ENCODE assay signal across 10 cellular contexts in the genomic region with DNA sequence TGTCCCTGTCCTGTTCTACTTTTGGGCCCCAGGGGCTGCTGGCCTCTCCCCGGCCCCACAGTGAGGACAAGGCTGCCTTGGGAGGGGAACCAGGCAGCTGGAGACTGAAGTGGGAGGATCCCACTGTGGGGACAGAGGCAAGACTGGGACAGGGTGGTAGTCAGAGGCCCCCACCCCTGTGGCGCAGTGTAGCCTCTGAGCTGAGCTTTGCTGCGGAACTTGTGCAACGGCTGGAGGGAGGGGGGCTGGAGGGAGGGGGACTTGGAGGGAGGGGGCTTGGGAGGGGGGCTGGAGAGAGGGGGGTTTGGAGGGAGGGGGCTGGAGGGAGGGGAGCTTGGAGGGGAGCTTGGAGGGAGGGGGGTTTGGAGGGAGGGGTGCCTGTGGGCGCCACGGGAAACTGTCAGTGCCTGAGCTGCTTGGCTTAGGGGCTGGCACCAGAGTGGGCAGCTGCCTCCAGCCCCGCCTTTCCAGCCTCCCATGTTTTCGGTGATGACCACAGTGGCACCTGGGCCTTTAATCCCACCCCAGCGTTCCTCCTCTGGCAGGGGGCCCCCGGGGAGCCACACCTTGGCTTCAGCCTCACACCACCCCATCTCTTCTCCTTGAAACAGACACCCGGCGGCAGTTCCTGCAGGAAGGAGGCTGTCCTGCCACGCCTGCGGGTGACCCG. TPM values are rescaled to one million over a fixed set of nuclear protein-coding genes. Genes with fewer than 3 reads are reported as not detected.
DNase-seq lines count a peak whose midpoint lies in the region; ATAC-seq, FAIRE-seq and TF ChIP-seq lines count a peak whose summit lies in the region.
"Had no signal": no experiment of that assay in that cellular context is flagged by ENCODE, and none has a peak within 500 bp of the region (broad histone marks: within the 10 kb centered on the region; RNA-seq: fewer than 3 reads in every experiment).

No MANE protein-coding gene starts in this region.

- H3K27ac ChIP-seq in left ventricle myocardium inferior (replicated peaks), result no peak overlapping the region
- peak overlapping the region in 2 of 10 donors; percentile 6 to 83 for H3K27ac ChIP-seq in heart right ventricle
- H3K27ac ChIP-seq in coronary artery, result peak overlapping the region in 1 of 2 donors; percentile 30
- peak overlapping the region; percentile 65 to 79 (median 70) for H3K27ac ChIP-seq in upper lobe of left lung
- no peak overlapping the region for H3K27ac ChIP-seq in uterus

- H3K27me3 ChIP-seq in left ventricle myocardium inferior (ENCODE audit: low read depth), result no peaks in the 10 kb centered on the region
- H3K27me3 ChIP-seq in heart right ventricle, result no peaks in the 10 kb centered on the region
- no peaks in the 10 kb centered on the region for H3K27me3 ChIP-seq in upper lobe of left lung
- no peaks in the 10 kb centered on the region for H3K27me3 ChIP-seq in uterus

- no peak for DNase-seq in left ventricle myocardium inferior
- no peak for DNase-seq in heart right ventricle
- peak; percentile 69 for DNase-seq in NCI-H69 (lab: John Stamatoyannopoulos, UW)
- no peak for DNase-seq in coronary artery (ENCODE audit: low spot score)
- DNase-seq in upper lobe of left lung, result peak in 1 of 2 donors; percentile 68
- no peak for DNase-seq in frontal cortex (ENCODE audit: low spot score in 2 of 2)
- no peak for DNase-seq in germinal center (ENCODE audit: low spot score)
- DNase-seq in uterus, result no peak
- DNase-seq: NCI-H82 had no signal

- H3K36me3 ChIP-seq in left ventricle myocardium inferior (peaks cover 11% of the 10 kb centered on the region), heart right ventricle (peaks cover 0 to 21% (median 7%) of the 10 kb centered on the region in 9 donors), upper lobe of left lung (peaks cover 0 to 19% (median 8%) of the 10 kb centered on the region in 4 donors), uterus (no peaks in the 10 kb centered on the region)

- intact Hi-C loops in left ventricle myocardium inferior (cut with micrococcal nuclease) (no loop called here), heart right ventricle (cut with DNase I) (loop anchor here in 8 of 10 donors (2.0 to 5.0 kb wide), 6 partner anchors 85 to 249 kb away; a partner anchor contains a TSS), uterus (cut with DNase I; ENCODE audit: low total_unique reads) (loop anchor here (5.0 kb wide), 1 partner anchor 247 kb away; no protein-coding TSS in a partner anchor)

- TF ChIP-seq POLR2A in upper lobe of left lung (IDR thresholded peaks at IDR 0.05) (no peak), uterus (IDR thresholded peaks at IDR 0.05) (no peak)

- peak overlapping the region; percentile 39 for H3K4me3 ChIP-seq in left ventricle myocardium inferior
- H3K4me3 ChIP-seq in heart right ventricle, result peak overlapping the region in 3 of 10 donors; percentile 18 to 68 (median 27)
- H3K4me3 ChIP-seq in coronary artery, result peak overlapping the region; percentile 53
- H3K4me3 ChIP-seq in upper lobe of left lung, result peak overlapping the region in 3 of 4 donors; percentile 13 to 38 (median 29)
- H3K4me3 ChIP-seq in uterus, result no peak overlapping the region

- 60 to 67% methylated on average over 15 of the region's 15 CpGs for WGBS in heart right ventricle, 2 donors
- 41 to 42% methylated on average over 7 to 13 of the region's 15 CpGs for WGBS in upper lobe of left lung, 2 donors

- no peak for TF ChIP-seq EP300 in upper lobe of left lung (IDR thresholded peaks at IDR 0.05)

- TF ChIP-seq CTCF in left ventricle myocardium inferior (IDR thresholded peaks at IDR 0.05; ENCODE audit: borderline replicate concordance) (no peak), heart right ventricle (IDR thresholded peaks at IDR 0.05) (no peak), coronary artery (IDR thresholded peaks at IDR 0.05) (no peak), upper lobe of left lung (IDR thresholded peaks at IDR 0.05) (no peak), uterus (IDR thresholded peaks at IDR 0.05) (no peak)

- H3K9me3 ChIP-seq in left ventricle myocardium inferior (replicated peaks), result no peaks in the 10 kb centered on the region
- H3K9me3 ChIP-seq in heart right ventricle, result no peaks in the 10 kb centered on the region
- no peaks in the 10 kb centered on the region for H3K9me3 ChIP-seq in upper lobe of left lung
- H3K9me3 ChIP-seq in uterus, result no peaks in the 10 kb centered on the region

- FAIRE-seq in frontal cortex (lab: Jason Lieb, UNC), result no peak
- FAIRE-seq: urothelium cell line had no signal

- H3K4me1 ChIP-seq in left ventricle myocardium inferior (peaks cover 21% of the 10 kb centered on the region), heart right ventricle (peaks cover 6 to 52% (median 18%) of the 10 kb centered on the region in 9 donors), upper lobe of left lung (peaks cover 25 to 52% (median 42%) of the 10 kb centered on the region in 4 donors), uterus (peaks cover 0 to 4% of the 10 kb centered on the region in 2 donors)

- ATAC-seq in heart right ventricle (no peak), upper lobe of left lung (ENCODE audit: low FRiP score in 2 of 2) (peak in 1 of 2 donors; percentile 11)

RNA-seq across cellular contexts. Expression of a gene that starts 2.3 kb away (rescaled TPM):
- total RNA-seq in left ventricle myocardium inferior (not detected), heart right ventricle (under 1 TPM in 5 of 10 donors, not detected in 5; 0.13 to 0.30 (median 0.15) TPM), upper lobe of left lung (1 to 10 TPM in 4 of 6 donors, under 1 TPM in 1, not detected in 1; 0.94 to 2.3 (median 2.0) TPM), frontal cortex (not detected), uterus (not detected)
- under 1 TPM; 0.07 to 0.15 TPM for polyA plus RNA-seq in heart right ventricle

RNA-seq across cellular contexts. Expression of a gene that starts 6.1 kb away (rescaled TPM):
- 29.9 TPM for total RNA-seq in left ventricle myocardium inferior
- 10 to 100 TPM; 23.6 to 42.6 (median 28.1) TPM for total RNA-seq in heart right ventricle
- 10 to 100 TPM; 16.0 to 46.7 TPM for polyA plus RNA-seq in heart right ventricle
- 10 to 100 TPM; 14.7 to 49.2 (median 29.6) TPM for total RNA-seq in upper lobe of left lung
- total RNA-seq in frontal cortex, result 20.8 TPM
- total RNA-seq in uterus, result 10 to 100 TPM; 24.8 to 36.9 (median 26.1) TPM

RNA-seq across cellular contexts. Expression of a gene that starts 11.8 kb away (rescaled TPM):
- total RNA-seq in left ventricle myocardium inferior, result 63.9 TPM
- total RNA-seq in heart right ventricle, result 10 to 100 TPM; 29.1 to 74.3 (median 52.6) TPM
- polyA plus RNA-seq in heart right ventricle, result 100 to 1,000 TPM in 1 of 2 donors, 10 to 100 TPM in 1; 74.2 to 153 TPM
- total RNA-seq in upper lobe of left lung, result 100 to 1,000 TPM in 2 of 6 donors, 10 to 100 TPM in 4; 26.7 to 199 (median 73.2) TPM
- total RNA-seq in frontal cortex, result 16.3 TPM
- 100 to 1,000 TPM in 1 of 4 donors, 10 to 100 TPM in 3; 25.2 to 221 (median 59.2) TPM for total RNA-seq in uterus

RNA-seq across cellular contexts. Expression of a gene that starts 19.7 kb away (rescaled TPM):
- total RNA-seq in left ventricle myocardium inferior (1.5 TPM), heart right ventricle (1 to 10 TPM in 8 of 10 donors, under 1 TPM in 2; 0.32 to 2.5 (median 1.6) TPM), upper lobe of left lung (under 1 TPM in 4 of 6 donors, not detected in 2; 0.34 to 0.98 (median 0.55) TPM), frontal cortex (0.82 TPM), uterus (10 to 100 TPM in 1 of 4 donors, 1 to 10 TPM in 1, not detected in 2; 2.4 to 11.5 TPM)
- polyA plus RNA-seq in heart right ventricle, result 1 to 10 TPM in 1 of 2 donors, under 1 TPM in 1; 0.96 to 3.3 TPM

RNA-seq across cellular contexts. Expression of a gene that starts 36.2 kb away (rescaled TPM):
- 0.25 TPM for total RNA-seq in left ventricle myocardium inferior
- total RNA-seq in heart right ventricle, result 1 to 10 TPM in 1 of 10 donors, under 1 TPM in 8, not detected in 1; 0.06 to 1.1 (median 0.11) TPM
- polyA plus RNA-seq in heart right ventricle, result under 1 TPM; 0.15 to 0.23 TPM
- total RNA-seq in upper lobe of left lung, result 1 to 10 TPM in 4 of 6 donors, under 1 TPM in 2; 0.69 to 6.8 (median 1.4) TPM
- 1.2 TPM for total RNA-seq in frontal cortex
- 1 to 10 TPM in 2 of 4 donors, under 1 TPM in 1, not detected in 1; 0.15 to 5.9 (median 1.0) TPM for total RNA-seq in uterus

Comparison
In these comparisons a context has a peak if more than half of its experiments do, and no peak if none do; other contexts are left out.
1. H3K27ac ChIP-seq: peak in upper lobe of left lung (4 of 4); none in left ventricle myocardium inferior (single experiment) and uterus (0 of 2).
2. H3K4me3 ChIP-seq: peak in left ventricle myocardium inferior (single experiment), coronary artery (single experiment) and upper lobe of left lung (3 of 4); none in uterus (0 of 2).